Comparison of ENCODE assay signal across 16 cellular contexts in genomic region chr11:102191832-102192231, GRCh38.
A peak's percentile ranks its signal among the peaks of the same experiment; 100 is the strongest.
DNase-seq lines count a peak whose midpoint lies in the region; TF ChIP-seq lines count a peak whose summit lies in the region.
"Had no signal": no experiment of that assay in that cellular context is flagged by ENCODE, and none has a peak within 500 bp of the region (broad histone marks: within the 10 kb centered on the region; RNA-seq: fewer than 3 reads in every experiment).

No MANE protein-coding gene starts in this region.

- H3K27ac ChIP-seq in HUES6 (ENCODE audit: low read depth, low read length) (peak overlapping the region; percentile 59; the same call in 1 of the 2 replicates), endodermal cell (ENCODE audit: low read depth, low read length) (no peak overlapping the region), mesendoderm (ENCODE audit: low read depth, low read length) (no peak overlapping the region), coronary artery (no peak overlapping the region), stomach (peak overlapping the region in 1 of 5 donors; percentile 11)
- H3K27ac ChIP-seq: BLaER1, SJCRH30 had no signal

- no peak overlapping the region for H3K56ac ChIP-seq in mesendoderm (ENCODE audit: low read length)

- no peak overlapping the region for H2BK120ac ChIP-seq in mesendoderm (ENCODE audit: low read depth, low read length)

- H3K9ac ChIP-seq in HUES6 (ENCODE audit: low read length) (no peak overlapping the region), endodermal cell (ENCODE audit: extremely low read depth, low read length, poor library complexity, severe bottlenecking) (no peak overlapping the region), mesendoderm (ENCODE audit: low read length) (no peak overlapping the region)
- H3K9ac ChIP-seq: BLaER1 had no signal

- H3K4me3 ChIP-seq in HUES6 (ENCODE audit: low read depth, low read length) (no peak overlapping the region), endodermal cell (ENCODE audit: low read length) (peak overlapping the region; percentile 37), mesendoderm (ENCODE audit: low read length) (no peak overlapping the region), coronary artery (no peak overlapping the region), stomach (no peak overlapping the region)
- H3K4me3 ChIP-seq: BLaER1, SJCRH30 had no signal

- H2BK5ac ChIP-seq in mesendoderm (ENCODE audit: low read length): no peak overlapping the region

- no peak overlapping the region for H2BK15ac ChIP-seq in mesendoderm (replicated peaks; ENCODE audit: low read depth)

- TF ChIP-seq EP300 in stomach (IDR thresholded peaks at IDR 0.05): no peak

- H3K4ac ChIP-seq in mesendoderm (ENCODE audit: low read depth, low read length): no peak overlapping the region

- H3K23ac ChIP-seq in mesendoderm (ENCODE audit: low read length): no peak overlapping the region

- TF ChIP-seq CTCF in endodermal cell (conservative IDR thresholded peaks at IDR 0.05): no peak
- TF ChIP-seq CTCF in type B pancreatic cell (conservative IDR thresholded peaks at IDR 0.05): no peak
- no peak for TF ChIP-seq CTCF in coronary artery (IDR thresholded peaks at IDR 0.05)
- no peak for TF ChIP-seq CTCF in stomach (IDR thresholded peaks at IDR 0.05)

- DNase-seq in endodermal cell: no peak
- DNase-seq in mesendoderm: no peak
- no peak for DNase-seq in type B pancreatic cell (ENCODE audit: extremely low spot score, unreplicated experiment)
- DNase-seq in coronary artery (ENCODE audit: low spot score): no peak
- DNase-seq in putamen (ENCODE audit: low spot score): no peak
- no peak for DNase-seq in stomach
- DNase-seq: CD8-positive, alpha-beta memory T cell; NCI-H1436; NCI-H226; NCI-H526; OCI-M1; RPMI8226; SJCRH30 had no signal

- peak overlapping the region; percentile 5 for H3K18ac ChIP-seq in mesendoderm (ENCODE audit: low read length)

- peak overlapping the region; percentile 45 for H3K27ac Mint-ChIP-seq in endodermal cell
- peak overlapping the region; percentile 47 for H3K27ac Mint-ChIP-seq in type B pancreatic cell
- H3K27ac Mint-ChIP-seq: CD8-positive, alpha-beta memory T cell; IgD-negative memory B cell had no signal

- peaks cover 7% of the 10 kb centered on the region; the same call in 1 of the 2 replicates for H3K36me3 ChIP-seq in HUES6 (ENCODE audit: control insufficient read depth, insufficient read depth, low read length)
- peaks cover 42% of the 10 kb centered on the region for H3K36me3 ChIP-seq in endodermal cell (ENCODE audit: control insufficient read depth, insufficient read depth, low read length)
- no peaks in the 10 kb centered on the region for H3K36me3 ChIP-seq in mesendoderm (ENCODE audit: control insufficient read depth, insufficient read depth, low read length)
- H3K36me3 ChIP-seq in stomach: no peaks in the 10 kb centered on the region
- H3K36me3 ChIP-seq: BLaER1, SJCRH30 had no signal

- no peaks in the 10 kb centered on the region for H3K27me3 ChIP-seq in HUES6 (ENCODE audit: control insufficient read depth, insufficient read depth, low read length)
- H3K27me3 ChIP-seq in endodermal cell (ENCODE audit: control insufficient read depth, insufficient read depth, low read length, poor library complexity, severe bottlenecking): no peaks in the 10 kb centered on the region
- no peaks in the 10 kb centered on the region for H3K27me3 ChIP-seq in mesendoderm (ENCODE audit: insufficient read depth, low read length, poor library complexity)
- H3K27me3 ChIP-seq in stomach: no peaks in the 10 kb centered on the region
- H3K27me3 ChIP-seq: BLaER1, SJCRH30 had no signal

- H3K9me3 ChIP-seq in HUES6 (ENCODE audit: control insufficient read depth, insufficient read depth, low read depth, low read length): peaks cover 10% of the 10 kb centered on the region; the same call in 1 of the 2 replicates
- H3K9me3 ChIP-seq in endodermal cell (ENCODE audit: control insufficient read depth, low read length): peaks cover 21% of the 10 kb centered on the region
- no peaks in the 10 kb centered on the region for H3K9me3 ChIP-seq in stomach
- H3K9me3 ChIP-seq: BLaER1, SJCRH30 had no signal

- peaks cover 6% of the 10 kb centered on the region for H3K79me1 ChIP-seq in mesendoderm (ENCODE audit: low read length)

- intact Hi-C loops in stomach (cut with DNase I; ENCODE audit: low total_unique reads): no loop called here

- H3K36me3 Mint-ChIP-seq in endodermal cell (ENCODE audit: low read depth) (peaks cover 20% of the 10 kb centered on the region), type B pancreatic cell (peaks cover 42% of the 10 kb centered on the region)
- H3K36me3 Mint-ChIP-seq: CD8-positive, alpha-beta memory T cell; IgD-negative memory B cell had no signal

- no peak overlapping the region for H4K5ac ChIP-seq in mesendoderm (ENCODE audit: low read length)

- 90 to 96% methylated on average over 3 of the region's 3 CpGs for WGBS in endodermal cell (ENCODE audit: insufficient coverage in 1 of 2, insufficient read length in 1 of 2), 2 experiments
- no CpG with 5 or more reads among the region's 3 CpGs for WGBS in mesendoderm (ENCODE audit: extremely low coverage, insufficient coverage, low lambda C conversion rate)
- 48 to 58% (median 55%) methylated on average over 3 of the region's 3 CpGs for WGBS in stomach, 5 donors

- no peak overlapping the region for H4K8ac ChIP-seq in mesendoderm (ENCODE audit: low read depth, low read length)

- no peak overlapping the region for H3K4me2 ChIP-seq in mesendoderm (ENCODE audit: low read length)
- H3K4me2 ChIP-seq: BLaER1 had no signal

- H3K9me3 Mint-ChIP-seq in endodermal cell (peaks cover 11% of the 10 kb centered on the region), type B pancreatic cell (no peaks in the 10 kb centered on the region)

- H3K27me3 Mint-ChIP-seq in endodermal cell (ENCODE audit: insufficient read depth) (no peaks in the 10 kb centered on the region), type B pancreatic cell (no peaks in the 10 kb centered on the region)

- H3K4me1 ChIP-seq in HUES6 (ENCODE audit: control insufficient read depth, insufficient read depth, low read length) (peaks cover 26% of the 10 kb centered on the region), endodermal cell (ENCODE audit: control insufficient read depth, insufficient read depth, low read length) (peaks cover 18% of the 10 kb centered on the region), mesendoderm (ENCODE audit: control insufficient read depth, low read depth, low read length) (no peaks in the 10 kb centered on the region), stomach (peaks cover 15 to 61% (median 29%) of the 10 kb centered on the region in 4 donors)

- TF ChIP-seq POLR2A in stomach (IDR thresholded peaks at IDR 0.05): no peak

- H3K4me3 Mint-ChIP-seq in endodermal cell (no peak overlapping the region), type B pancreatic cell (no peak overlapping the region)
- H3K4me3 Mint-ChIP-seq: CD8-positive, alpha-beta memory T cell; IgD-negative memory B cell had no signal

- H3K79me2 ChIP-seq in mesendoderm (ENCODE audit: control insufficient read depth, insufficient read depth, low read length): no peaks in the 10 kb centered on the region

- H2AK5ac ChIP-seq in mesendoderm (ENCODE audit: low read length): no peak overlapping the region

- H3K4me1 Mint-ChIP-seq in endodermal cell (peaks cover 42% of the 10 kb centered on the region), type B pancreatic cell (ENCODE audit: unreplicated experiment) (peaks cover 40% of the 10 kb centered on the region)
- H3K4me1 Mint-ChIP-seq: CD8-positive, alpha-beta memory T cell; IgD-negative memory B cell had no signal
